In genomic region chr2:155481141-155481540, GRCh38 we compare ENCODE assay signal across 25 cellular contexts.
DNase-seq lines count a peak whose midpoint lies in the region; ATAC-seq, FAIRE-seq and TF ChIP-seq lines count a peak whose summit lies in the region.
"Had no signal": no experiment of that assay in that cellular context is flagged by ENCODE, and none has a peak within 500 bp of the region (broad histone marks: within the 10 kb centered on the region; RNA-seq: fewer than 3 reads in every experiment).

No MANE protein-coding gene starts in this region.

- peak; percentile 40 for FAIRE-seq in A204.1 (lab: Jason Lieb, UNC)
- FAIRE-seq in colon (lab: Jason Lieb, UNC) = peak; percentile 10
- FAIRE-seq: GM12878, GM12892, GM18507 had no signal

- H3K23ac ChIP-seq in IMR-90 (ENCODE audit: low read depth, low read length) = no peak overlapping the region

- H3K4ac ChIP-seq in IMR-90 (ENCODE audit: low read depth, low read length) = no peak overlapping the region

- no peak overlapping the region for H3K27ac Mint-ChIP-seq in T-cell
- H3K27ac Mint-ChIP-seq: CD14-positive monocyte; CD4-positive, alpha-beta memory T cell; CD4-positive, CD25-positive, alpha-beta regulatory T cell; CD8-positive, alpha-beta memory T cell had no signal

- H2AK9ac ChIP-seq in IMR-90 (replicated peaks; ENCODE audit: low read depth, low read length, poor library complexity) = no peak overlapping the region

- no peaks in the 10 kb centered on the region for H3K36me3 ChIP-seq in IMR-90 (ENCODE audit: control insufficient read depth, insufficient read depth, low read length)
- H3K36me3 ChIP-seq: BE2C, BLaER1 had no signal

- H2BK15ac ChIP-seq in IMR-90 (ENCODE audit: low read depth, low read length) = no peak overlapping the region

- no peak overlapping the region for H3K18ac ChIP-seq in IMR-90 (ENCODE audit: low read depth, low read length)

- H2AFZ ChIP-seq in IMR-90 (replicated peaks; ENCODE audit: low read length, poor library complexity) = no peak overlapping the region

- H3K4me1 ChIP-seq in IMR-90 (ENCODE audit: control insufficient read depth, insufficient read depth, low read length) = no peaks in the 10 kb centered on the region
- H3K4me1 ChIP-seq: BE2C, BLaER1 had no signal

- H3K9me3 ChIP-seq in IMR-90 (ENCODE audit: control insufficient read depth, insufficient read depth, low read length) = no peaks in the 10 kb centered on the region
- H3K9me3 ChIP-seq: BE2C, BLaER1 had no signal

- CTCF ChIA-PET in IMR-90 (lab: Yijun Ruan, JAX) (no interaction called here), T-cell (lab: Charles Lee) (no interaction called here)

- TF ChIP-seq CTCF in IMR-90 (conservative IDR thresholded peaks at IDR 0.05; ENCODE audit: low read depth, low read length) = no peak

- no peaks in the 10 kb centered on the region for H3K27me3 ChIP-seq in IMR-90 (ENCODE audit: control insufficient read depth, insufficient read depth, low read length)
- H3K27me3 ChIP-seq: BE2C, BLaER1 had no signal

- H4K5ac ChIP-seq in IMR-90 (ENCODE audit: low read depth, low read length) = no peak overlapping the region

- no peak overlapping the region for H2BK5ac ChIP-seq in IMR-90 (ENCODE audit: low read depth, low read length, poor library complexity, severe bottlenecking)

- H3K79me1 ChIP-seq in IMR-90 (ENCODE audit: low read depth in 1 of 2, low read length in 2 of 2) = no peaks in the 10 kb centered on the region

- DNase-seq in IMR-90 (no peak), 8988T (no peak), T-cell (no peak)
- DNase-seq in stimulated activated naive CD4-positive, alpha-beta T cell (lab: John Stamatoyannopoulos, UW) = no peak
- DNase-seq: ACHN; BE2C; C1 segment of cervical spinal cord; CD4-positive, alpha-beta memory T cell; CD4-positive, CD25-positive, alpha-beta regulatory T cell; CD8-positive, alpha-beta memory T cell; COR-L47; DMS 273 treated with DMSO at 0.1 percent for 48 hours; DMS153; DMS53; DMS79; DND-41; EL; GDM1 had no signal

- H3K9me3 Mint-ChIP-seq in T-cell = peaks cover 3 to 15% (median 3%) of the 10 kb centered on the region in 3 donors

- H3K27ac ChIP-seq in IMR-90 (ENCODE audit: insufficient read depth, low read length) = no peak overlapping the region
- H3K27ac ChIP-seq: BLaER1 had no signal

- no peaks in the 10 kb centered on the region for H3K9me1 ChIP-seq in IMR-90 (ENCODE audit: insufficient read depth, low read length)

- H3K36me3 Mint-ChIP-seq in T-cell = no peaks in the 10 kb centered on the region
- H3K36me3 Mint-ChIP-seq: CD14-positive monocyte; CD4-positive, alpha-beta memory T cell; CD4-positive, CD25-positive, alpha-beta regulatory T cell; CD8-positive, alpha-beta memory T cell had no signal

- no peak overlapping the region for H3K9ac ChIP-seq in IMR-90 (ENCODE audit: low read depth, low read length)
- H3K9ac ChIP-seq: BLaER1 had no signal

- H2BK120ac ChIP-seq in IMR-90 (ENCODE audit: low read depth, low read length) = no peak overlapping the region

- TF ChIP-seq RAD21 in IMR-90 (IDR thresholded peaks at IDR 0.05; ENCODE audit: low read length) = no peak

- H3K27me3 Mint-ChIP-seq in T-cell = no peaks in the 10 kb centered on the region
- H3K27me3 Mint-ChIP-seq: CD4-positive, alpha-beta memory T cell; CD4-positive, CD25-positive, alpha-beta regulatory T cell; CD8-positive, alpha-beta memory T cell had no signal

- no peak overlapping the region for H2BK20ac ChIP-seq in IMR-90 (ENCODE audit: low read depth, low read length)

- in situ Hi-C loops in IMR-90 (cut with MboI; ENCODE audit: low sequenced_read_pairs) = no loop called here

- POLR2A ChIA-PET in IMR-90 (lab: Charles Lee; ENCODE audit: unreplicated experiment) = no interaction called here
- POLR2A ChIA-PET in T-cell (lab: Charles Lee) = interaction anchor here in 1 of 2 donors (0.6 kb wide), 1 partner anchor 95 kb away, joined by 3 read pairs; no protein-coding TSS in a partner anchor

- H4K8ac ChIP-seq in IMR-90 (ENCODE audit: low read depth in 2 of 2, low read length in 2 of 2) = no peak overlapping the region

- no peak overlapping the region for H3K4me2 ChIP-seq in IMR-90 (ENCODE audit: low read depth, low read length)
- H3K4me2 ChIP-seq: BLaER1 had no signal

- no peak overlapping the region for H3K14ac ChIP-seq in IMR-90 (replicated peaks; ENCODE audit: low read depth, low read length)

- no peak overlapping the region for H3K56ac ChIP-seq in IMR-90 (ENCODE audit: extremely low read depth, insufficient read depth, low read length)

- no peak overlapping the region for H3K4me3 Mint-ChIP-seq in T-cell
- H3K4me3 Mint-ChIP-seq: CD14-positive monocyte; CD4-positive, alpha-beta memory T cell; CD4-positive, CD25-positive, alpha-beta regulatory T cell; CD8-positive, alpha-beta memory T cell had no signal

- no peaks in the 10 kb centered on the region for H3K4me1 Mint-ChIP-seq in T-cell
- H3K4me1 Mint-ChIP-seq: CD14-positive monocyte; CD4-positive, alpha-beta memory T cell; CD4-positive, CD25-positive, alpha-beta regulatory T cell; CD8-positive, alpha-beta memory T cell had no signal

- intact Hi-C loops in IMR-90 (cut with micrococcal nuclease) = no loop called here

- no TSS peak for BruUV-seq in IMR-90 (replicated peaks; lab: Mats Ljungman, UMichigan)

- ATAC-seq in IMR-90 (ENCODE audit: low read depth) (no peak), T-cell (replicated peaks in 1 of 4) (no peak)
- ATAC-seq: GM12878 had no signal

- dilution Hi-C loops in IMR-90 (cut with HindIII; ENCODE audit: low sequenced_read_pairs, unreplicated experiment) = no loop called here

- H3K4me3 ChIP-seq in IMR-90 (ENCODE audit: insufficient read depth, low read depth, low read length) = no peak overlapping the region
- H3K4me3 ChIP-seq: BLaER1, GM12878 had no signal

- no peak for TF ChIP-seq POLR2A in IMR-90 (IDR thresholded peaks at IDR 0.05; ENCODE audit: low read depth, low read length)

- H4K91ac ChIP-seq in IMR-90 (ENCODE audit: insufficient read depth, low read depth, low read length) = no peak overlapping the region

- no peak overlapping the region for H2AK5ac ChIP-seq in IMR-90 (ENCODE audit: low read depth, low read length)

- no peaks in the 10 kb centered on the region for H4K20me1 ChIP-seq in IMR-90 (ENCODE audit: insufficient read depth, low read length)
- H4K20me1 ChIP-seq: BLaER1 had no signal

TF ChIP-seq in IMR-90, 13 proteins besides CTCF, POLR2A, EP300 and RAD21:
- TF ChIP-seq ELK1 (IDR thresholded peaks at IDR 0.05; ENCODE audit: borderline replicate concordance, low read depth, low read length) = no peak
- TF ChIP-seq CEBPB (IDR thresholded peaks at IDR 0.05; ENCODE audit: low read depth, low read length) = peak; percentile 9; the same call in 1 of the 2 replicates
- no peak for TF ChIP-seq BHLHE40 (IDR thresholded peaks at IDR 0.05; ENCODE audit: low read depth, low read length)
- TF ChIP-seq RCOR1 (IDR thresholded peaks at IDR 0.05; ENCODE audit: insufficient replicate concordance, low read length) = no peak
- TF ChIP-seq USF2 (IDR thresholded peaks at IDR 0.05; ENCODE audit: low read depth, low read length) = no peak
- TF ChIP-seq NFE2L2 (IDR thresholded peaks at IDR 0.05; ENCODE audit: low read depth, low read length) = no peak
- TF ChIP-seq SMC3 (IDR thresholded peaks at IDR 0.05; ENCODE audit: low read depth, low read length) = no peak
